Comparison of ENCODE assay signal across 1 cellular context in the genomic region with DNA sequence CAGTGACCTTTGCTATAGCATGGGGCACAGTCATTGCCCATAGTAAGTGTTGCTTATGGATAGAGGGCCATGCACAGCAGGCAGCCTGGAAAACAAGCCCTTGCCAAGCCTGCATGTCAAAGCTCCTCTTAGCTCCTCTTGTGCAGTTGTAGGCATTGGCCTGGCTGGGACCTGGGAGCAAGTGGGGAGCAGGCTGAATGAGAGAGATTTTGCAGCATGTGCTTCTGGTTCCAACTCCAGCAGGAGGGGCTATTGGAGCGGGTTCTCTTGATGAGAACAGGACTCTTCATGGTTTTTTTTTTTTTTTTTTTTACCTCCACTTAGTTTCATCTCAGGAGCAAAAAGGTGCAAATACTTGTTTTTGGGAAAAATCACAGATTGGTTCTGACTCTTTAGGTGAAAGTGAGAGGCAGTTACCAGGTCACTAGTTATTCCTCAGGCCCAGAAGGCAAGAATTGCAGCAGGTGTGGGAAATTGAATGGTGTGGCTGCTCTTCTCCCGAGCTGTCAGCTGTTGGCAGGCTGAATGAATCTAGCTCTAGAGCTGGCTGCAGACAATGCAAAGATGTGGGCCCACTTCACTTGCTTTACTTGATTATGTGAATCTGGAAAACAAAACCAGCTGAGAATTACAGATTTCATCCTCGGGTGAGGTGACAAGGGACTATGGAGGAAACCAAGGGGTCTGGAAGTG.
TF ChIP-seq lines count a peak whose summit lies in the region.

No MANE protein-coding gene starts in this region.

TF ChIP-seq in H1, 55 proteins besides CTCF, POLR2A, EP300 and RAD21:
- no peak for TF ChIP-seq BRCA1 (IDR thresholded peaks at IDR 0.05; ENCODE audit: low read depth, low read length)
- no peak for TF ChIP-seq CHD2 (IDR thresholded peaks at IDR 0.05; ENCODE audit: low read length)
- peak; percentile 43; the same call in 1 of the 2 replicates for TF ChIP-seq YY1 (IDR thresholded peaks at IDR 0.05; ENCODE audit: low read depth, low read length)
- TF ChIP-seq, protein P1, sequence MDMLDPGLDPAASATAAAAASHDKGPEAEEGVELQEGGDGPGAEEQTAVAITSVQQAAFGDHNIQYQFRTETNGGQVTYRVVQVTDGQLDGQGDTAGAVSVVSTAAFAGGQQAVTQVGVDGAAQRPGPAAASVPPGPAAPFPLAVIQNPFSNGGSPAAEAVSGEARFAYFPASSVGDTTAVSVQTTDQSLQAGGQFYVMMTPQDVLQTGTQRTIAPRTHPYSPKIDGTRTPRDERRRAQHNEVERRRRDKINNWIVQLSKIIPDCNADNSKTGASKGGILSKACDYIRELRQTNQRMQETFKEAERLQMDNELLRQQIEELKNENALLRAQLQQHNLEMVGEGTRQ (IDR thresholded peaks at IDR 0.05; ENCODE audit: low read length): no peak
- peak; percentile 71; the same call in 1 of the 2 replicates for TF ChIP-seq MAX (IDR thresholded peaks at IDR 0.05)
- 0 out of 2 replicates have a peak, but pooled peaks have one; percentile 6 for TF ChIP-seq SRF (IDR thresholded peaks at IDR 0.05; ENCODE audit: low read depth, low read length)
- no peak for TF ChIP-seq CBX8 (IDR thresholded peaks at IDR 0.05; ENCODE audit: borderline replicate concordance, low read depth, low read length)
- no peak for TF ChIP-seq SIX5 (IDR thresholded peaks at IDR 0.05; ENCODE audit: low read depth, low read length)
- TF ChIP-seq, protein P2, sequence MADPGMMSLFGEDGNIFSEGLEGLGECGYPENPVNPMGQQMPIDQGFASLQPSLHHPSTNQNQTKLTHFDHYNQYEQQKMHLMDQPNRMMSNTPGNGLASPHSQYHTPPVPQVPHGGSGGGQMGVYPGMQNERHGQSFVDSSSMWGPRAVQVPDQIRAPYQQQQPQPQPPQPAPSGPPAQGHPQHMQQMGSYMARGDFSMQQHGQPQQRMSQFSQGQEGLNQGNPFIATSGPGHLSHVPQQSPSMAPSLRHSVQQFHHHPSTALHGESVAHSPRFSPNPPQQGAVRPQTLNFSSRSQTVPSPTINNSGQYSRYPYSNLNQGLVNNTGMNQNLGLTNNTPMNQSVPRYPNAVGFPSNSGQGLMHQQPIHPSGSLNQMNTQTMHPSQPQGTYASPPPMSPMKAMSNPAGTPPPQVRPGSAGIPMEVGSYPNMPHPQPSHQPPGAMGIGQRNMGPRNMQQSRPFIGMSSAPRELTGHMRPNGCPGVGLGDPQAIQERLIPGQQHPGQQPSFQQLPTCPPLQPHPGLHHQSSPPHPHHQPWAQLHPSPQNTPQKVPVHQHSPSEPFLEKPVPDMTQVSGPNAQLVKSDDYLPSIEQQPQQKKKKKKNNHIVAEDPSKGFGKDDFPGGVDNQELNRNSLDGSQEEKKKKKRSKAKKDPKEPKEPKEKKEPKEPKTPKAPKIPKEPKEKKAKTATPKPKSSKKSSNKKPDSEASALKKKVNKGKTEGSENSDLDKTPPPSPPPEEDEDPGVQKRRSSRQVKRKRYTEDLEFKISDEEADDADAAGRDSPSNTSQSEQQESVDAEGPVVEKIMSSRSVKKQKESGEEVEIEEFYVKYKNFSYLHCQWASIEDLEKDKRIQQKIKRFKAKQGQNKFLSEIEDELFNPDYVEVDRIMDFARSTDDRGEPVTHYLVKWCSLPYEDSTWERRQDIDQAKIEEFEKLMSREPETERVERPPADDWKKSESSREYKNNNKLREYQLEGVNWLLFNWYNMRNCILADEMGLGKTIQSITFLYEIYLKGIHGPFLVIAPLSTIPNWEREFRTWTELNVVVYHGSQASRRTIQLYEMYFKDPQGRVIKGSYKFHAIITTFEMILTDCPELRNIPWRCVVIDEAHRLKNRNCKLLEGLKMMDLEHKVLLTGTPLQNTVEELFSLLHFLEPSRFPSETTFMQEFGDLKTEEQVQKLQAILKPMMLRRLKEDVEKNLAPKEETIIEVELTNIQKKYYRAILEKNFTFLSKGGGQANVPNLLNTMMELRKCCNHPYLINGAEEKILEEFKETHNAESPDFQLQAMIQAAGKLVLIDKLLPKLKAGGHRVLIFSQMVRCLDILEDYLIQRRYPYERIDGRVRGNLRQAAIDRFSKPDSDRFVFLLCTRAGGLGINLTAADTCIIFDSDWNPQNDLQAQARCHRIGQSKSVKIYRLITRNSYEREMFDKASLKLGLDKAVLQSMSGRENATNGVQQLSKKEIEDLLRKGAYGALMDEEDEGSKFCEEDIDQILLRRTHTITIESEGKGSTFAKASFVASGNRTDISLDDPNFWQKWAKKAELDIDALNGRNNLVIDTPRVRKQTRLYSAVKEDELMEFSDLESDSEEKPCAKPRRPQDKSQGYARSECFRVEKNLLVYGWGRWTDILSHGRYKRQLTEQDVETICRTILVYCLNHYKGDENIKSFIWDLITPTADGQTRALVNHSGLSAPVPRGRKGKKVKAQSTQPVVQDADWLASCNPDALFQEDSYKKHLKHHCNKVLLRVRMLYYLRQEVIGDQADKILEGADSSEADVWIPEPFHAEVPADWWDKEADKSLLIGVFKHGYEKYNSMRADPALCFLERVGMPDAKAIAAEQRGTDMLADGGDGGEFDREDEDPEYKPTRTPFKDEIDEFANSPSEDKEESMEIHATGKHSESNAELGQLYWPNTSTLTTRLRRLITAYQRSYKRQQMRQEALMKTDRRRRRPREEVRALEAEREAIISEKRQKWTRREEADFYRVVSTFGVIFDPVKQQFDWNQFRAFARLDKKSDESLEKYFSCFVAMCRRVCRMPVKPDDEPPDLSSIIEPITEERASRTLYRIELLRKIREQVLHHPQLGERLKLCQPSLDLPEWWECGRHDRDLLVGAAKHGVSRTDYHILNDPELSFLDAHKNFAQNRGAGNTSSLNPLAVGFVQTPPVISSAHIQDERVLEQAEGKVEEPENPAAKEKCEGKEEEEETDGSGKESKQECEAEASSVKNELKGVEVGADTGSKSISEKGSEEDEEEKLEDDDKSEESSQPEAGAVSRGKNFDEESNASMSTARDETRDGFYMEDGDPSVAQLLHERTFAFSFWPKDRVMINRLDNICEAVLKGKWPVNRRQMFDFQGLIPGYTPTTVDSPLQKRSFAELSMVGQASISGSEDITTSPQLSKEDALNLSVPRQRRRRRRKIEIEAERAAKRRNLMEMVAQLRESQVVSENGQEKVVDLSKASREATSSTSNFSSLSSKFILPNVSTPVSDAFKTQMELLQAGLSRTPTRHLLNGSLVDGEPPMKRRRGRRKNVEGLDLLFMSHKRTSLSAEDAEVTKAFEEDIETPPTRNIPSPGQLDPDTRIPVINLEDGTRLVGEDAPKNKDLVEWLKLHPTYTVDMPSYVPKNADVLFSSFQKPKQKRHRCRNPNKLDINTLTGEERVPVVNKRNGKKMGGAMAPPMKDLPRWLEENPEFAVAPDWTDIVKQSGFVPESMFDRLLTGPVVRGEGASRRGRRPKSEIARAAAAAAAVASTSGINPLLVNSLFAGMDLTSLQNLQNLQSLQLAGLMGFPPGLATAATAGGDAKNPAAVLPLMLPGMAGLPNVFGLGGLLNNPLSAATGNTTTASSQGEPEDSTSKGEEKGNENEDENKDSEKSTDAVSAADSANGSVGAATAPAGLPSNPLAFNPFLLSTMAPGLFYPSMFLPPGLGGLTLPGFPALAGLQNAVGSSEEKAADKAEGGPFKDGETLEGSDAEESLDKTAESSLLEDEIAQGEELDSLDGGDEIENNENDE (IDR thresholded peaks at IDR 0.05; ENCODE audit: insufficient replicate concordance, low read length): no peak
- TF ChIP-seq SIN3A (conservative IDR thresholded peaks at IDR 0.05 in 1 of 2, IDR thresholded peaks at IDR 0.05 in 1 of 2; ENCODE audit: low read depth in 1 of 2, low read length in 2 of 2): 0 out of 4 replicates have a peak, but pooled peaks of 1 of the 2 experiments have one; percentile 47
- TF ChIP-seq BACH1 (IDR thresholded peaks at IDR 0.05; ENCODE audit: low read length): no peak
- peak in 1 of 2 experiments; percentile 53; a peak in 1 of 4 replicates for TF ChIP-seq HDAC2 (IDR thresholded peaks at IDR 0.05; ENCODE audit: borderline replicate concordance in 1 of 2, low read depth in 2 of 2, low read length in 2 of 2)
- TF ChIP-seq TEAD4 (IDR thresholded peaks at IDR 0.05; ENCODE audit: low read depth, low read length): no peak
TF ChIP-seq in H1: peak in this region for 5.
